In genomic region chr1:48470506-48470905, GRCh38 we compare ENCODE assay signal across 8 cellular contexts. TPM values are rescaled to one million over a fixed set of nuclear protein-coding genes. Genes with fewer than 3 reads are reported as not detected.
DNase-seq lines count a peak whose midpoint lies in the region; ATAC-seq and TF ChIP-seq lines count a peak whose summit lies in the region.

No MANE protein-coding gene starts in this region.

- peaks cover 23% of the 10 kb centered on the region for H3K4me1 Mint-ChIP-seq in activated naive CD4-positive, alpha-beta T cell treated with anti-CD3 and anti-CD28 coated beads for 36 hours (ENCODE audit: low read depth)
- peaks cover 28% of the 10 kb centered on the region for H3K4me1 Mint-ChIP-seq in central memory CD8-positive, alpha-beta T cell

- intact Hi-C loops in activated naive CD4-positive, alpha-beta T cell treated with anti-CD3 and anti-CD28 coated beads for 36 hours (cut with micrococcal nuclease) = loop anchor here (5.0 to 10.0 kb wide), 2 partner anchors 304 to 1158 kb away; partner anchors contain the start of genes BEND5 and STIL
- intact Hi-C loops in lower lobe of right lung (cut with DNase I) = no loop called here
- intact Hi-C loops in testis (cut with DNase I; ENCODE audit: low total_unique reads) = no loop called here

- DNase-seq in activated naive CD4-positive, alpha-beta T cell treated with anti-CD3 and anti-CD28 coated beads for 36 hours = no peak
- no peak for DNase-seq in activated naive CD4-positive, alpha-beta T cell (lab: John Stamatoyannopoulos, UW)
- DNase-seq in central memory CD8-positive, alpha-beta T cell (ENCODE audit: low spot score in 2 of 2) = no peak
- DNase-seq in lower lobe of right lung (peak; percentile 61), testis (peak; percentile 59), GM10248 (ENCODE audit: extremely low spot score) (no peak), OCI-M2 (lab: John Stamatoyannopoulos, UW; ENCODE audit: unreplicated experiment) (no peak)

- POLR2A ChIA-PET in GM10248 (lab: Yijun Ruan, JAX) = no interaction called here

- 1 to 13% methylated on average over 6 of the region's 6 CpGs for WGBS in testis, 2 donors

- H3K4me1 ChIP-seq in lower lobe of right lung (peaks cover 39% of the 10 kb centered on the region), testis (peaks cover 9% of the 10 kb centered on the region)

- H3K27ac ChIP-seq in lower lobe of right lung (peak overlapping the region; percentile 82), testis (peak overlapping the region; percentile 84 to 92)

- no peak for ATAC-seq in central memory CD8-positive, alpha-beta T cell (replicated peaks; ENCODE audit: extremely low read depth, poor library complexity, severe bottlenecking)
- ATAC-seq in lower lobe of right lung = peak in 1 of 2 donors; percentile 23
- no peak for ATAC-seq in GM19324 (IDR thresholded peaks at IDR 0.05; ENCODE audit: low FRiP score, unreplicated experiment)

- CTCF ChIA-PET in activated naive CD4-positive, alpha-beta T cell treated with anti-CD3 and anti-CD28 coated beads for 36 hours (lab: Charles Lee) = no interaction called here
- CTCF ChIA-PET in GM10248 (lab: Yijun Ruan, JAX) = no interaction called here

- H3K27me3 Mint-ChIP-seq in activated naive CD4-positive, alpha-beta T cell treated with anti-CD3 and anti-CD28 coated beads for 36 hours (ENCODE audit: low read depth) = peaks cover 20% of the 10 kb centered on the region
- peaks cover 27% of the 10 kb centered on the region for H3K27me3 Mint-ChIP-seq in central memory CD8-positive, alpha-beta T cell

- no peak for TF ChIP-seq POLR2A in testis (IDR thresholded peaks at IDR 0.05)

- peak overlapping the region; percentile 80 for H3K4me3 Mint-ChIP-seq in activated naive CD4-positive, alpha-beta T cell treated with anti-CD3 and anti-CD28 coated beads for 36 hours
- peak overlapping the region; percentile 91 for H3K4me3 Mint-ChIP-seq in central memory CD8-positive, alpha-beta T cell

- H3K4me3 ChIP-seq in lower lobe of right lung = peak overlapping the region; percentile 75
- H3K4me3 ChIP-seq in testis = peak overlapping the region; percentile 76 to 95

- no peaks in the 10 kb centered on the region for H3K27me3 ChIP-seq in lower lobe of right lung (ENCODE audit: low read depth)
- H3K27me3 ChIP-seq in testis = no peaks in the 10 kb centered on the region

- H3K36me3 Mint-ChIP-seq in activated naive CD4-positive, alpha-beta T cell treated with anti-CD3 and anti-CD28 coated beads for 36 hours (ENCODE audit: low read depth) = no peaks in the 10 kb centered on the region
- no peaks in the 10 kb centered on the region for H3K36me3 Mint-ChIP-seq in central memory CD8-positive, alpha-beta T cell (ENCODE audit: insufficient read depth)

- no peaks in the 10 kb centered on the region for H3K9me3 Mint-ChIP-seq in activated naive CD4-positive, alpha-beta T cell treated with anti-CD3 and anti-CD28 coated beads for 36 hours
- H3K9me3 Mint-ChIP-seq in central memory CD8-positive, alpha-beta T cell = no peaks in the 10 kb centered on the region

- TF ChIP-seq CTCF in lower lobe of right lung (IDR thresholded peaks at IDR 0.05) (no peak), testis (IDR thresholded peaks at IDR 0.05) (peak in 1 of 3 experiments; percentile 1), GM10248 (IDR thresholded peaks at IDR 0.05; ENCODE audit: control extremely low read depth, extremely low read depth, low read depth, missing control alignments) (no peak)

- H3K27ac Mint-ChIP-seq in activated naive CD4-positive, alpha-beta T cell treated with anti-CD3 and anti-CD28 coated beads for 36 hours = no peak overlapping the region
- no peak overlapping the region for H3K27ac Mint-ChIP-seq in central memory CD8-positive, alpha-beta T cell (ENCODE audit: low read depth)

- H3K36me3 ChIP-seq in lower lobe of right lung (no peaks in the 10 kb centered on the region), testis (ENCODE audit: low read depth, missing control alignments) (no peaks in the 10 kb centered on the region)

- no peaks in the 10 kb centered on the region for H3K9me3 ChIP-seq in lower lobe of right lung
- no peaks in the 10 kb centered on the region for H3K9me3 ChIP-seq in testis

RNA-seq across cellular contexts. Expression of gene SPATA6, which starts 1.5 kb away (rescaled TPM):
- total RNA-seq in activated naive CD4-positive, alpha-beta T cell treated with anti-CD3 and anti-CD28 coated beads for 36 hours = 1 to 10 TPM; 1.6 to 1.8 TPM
- total RNA-seq in lower lobe of right lung (32.4 TPM), testis (100 to 1,000 TPM in 1 of 2 donors, 10 to 100 TPM in 1; 44.5 to 138 TPM)
- 268 TPM for polyA plus RNA-seq in testis (ENCODE audit: insufficient read depth, low read depth, low replicate concordance)

Comparison
In these comparisons a context has a peak if more than half of its experiments do, and no peak if none do; other contexts are left out.
1. DNase-seq: peak in lower lobe of right lung (single experiment) and testis (single experiment); none in activated naive CD4-positive, alpha-beta T cell treated with anti-CD3 and anti-CD28 coated beads for 36 hours (single experiment), activated naive CD4-positive, alpha-beta T cell (0 of 4), central memory CD8-positive, alpha-beta T cell (0 of 2), GM10248 (single experiment) and OCI-M2 (single experiment).
2. RNA of gene SPATA6, which starts 1.5 kb away (total RNA-seq): 44.5 to 138 TPM in testis and 32.4 TPM in lower lobe of right lung (single experiment); 1.6 to 1.8 TPM in activated naive CD4-positive, alpha-beta T cell treated with anti-CD3 and anti-CD28 coated beads for 36 hours; every median in the first group is over 10 times any median in the second.